In the genomic region with DNA sequence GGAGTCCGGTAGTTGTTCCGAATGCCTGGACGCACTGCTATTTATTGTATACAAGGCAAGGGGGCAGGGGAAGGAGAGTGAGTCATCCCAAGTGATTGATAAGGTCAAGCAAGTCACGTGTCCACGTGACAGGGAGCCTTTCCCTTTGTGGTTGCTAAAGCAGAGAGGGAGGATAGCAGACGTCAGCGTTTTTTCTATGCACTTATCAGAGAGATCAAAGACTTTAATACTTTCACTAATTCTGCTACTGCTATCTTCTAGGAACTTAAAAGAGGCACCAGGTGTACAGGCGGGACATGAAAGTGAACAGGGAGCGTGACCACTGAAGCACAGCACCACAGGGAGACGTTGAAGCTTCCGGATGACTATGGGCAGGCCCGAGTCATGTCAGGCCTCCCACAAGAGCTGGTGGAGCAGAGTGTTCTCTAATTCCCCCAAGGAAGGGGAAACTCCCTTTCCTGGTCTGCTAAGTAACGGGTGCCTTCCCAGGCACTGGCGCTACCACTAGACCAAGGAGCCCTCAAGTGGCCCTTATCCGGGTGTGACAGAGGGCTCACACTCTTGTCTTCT, we compare ENCODE assay signal across 1 cellular context.
A peak's percentile ranks its signal among the peaks of the same experiment; 100 is the strongest.
TF ChIP-seq lines count a peak whose summit lies in the region.
"Not testable (repeated sequence)": the region's sequence is repeated elsewhere in the genome, so short reads cannot be mapped to it uniquely, and the experiment has no call there.

No MANE protein-coding gene starts in this region.

TF ChIP-seq in K562, 482 proteins besides CTCF, POLR2A, EP300 and RAD21 (continues in another document):
- peak; percentile 98 for TF ChIP-seq JUND (IDR thresholded peaks at IDR 0.05; ENCODE audit: borderline replicate concordance, low read depth, low read length)
- TF ChIP-seq JUND (tag; IDR thresholded peaks at IDR 0.05; ENCODE audit: borderline replicate concordance, low read depth, low read length): peak; percentile 98; the same call in 2 of the 3 replicates
- TF ChIP-seq FOXK1 (CRISPR knock-in tag; IDR thresholded peaks at IDR 0.05; ENCODE audit: borderline replicate concordance): 0 out of 2 replicates have a peak, but pooled peaks have one; percentile 47
- TF ChIP-seq FOS (IDR thresholded peaks at IDR 0.05; ENCODE audit: extremely low read depth, insufficient read length): peak; percentile 39
- not testable (repeated sequence) for TF ChIP-seq NR2C2 (CRISPR knock-in tag; IDR thresholded peaks at IDR 0.05)
- peak; percentile 45; the same call in 1 of the 2 replicates for TF ChIP-seq NR2C2 (tag; IDR thresholded peaks at IDR 0.05)
- TF ChIP-seq, protein P1, sequence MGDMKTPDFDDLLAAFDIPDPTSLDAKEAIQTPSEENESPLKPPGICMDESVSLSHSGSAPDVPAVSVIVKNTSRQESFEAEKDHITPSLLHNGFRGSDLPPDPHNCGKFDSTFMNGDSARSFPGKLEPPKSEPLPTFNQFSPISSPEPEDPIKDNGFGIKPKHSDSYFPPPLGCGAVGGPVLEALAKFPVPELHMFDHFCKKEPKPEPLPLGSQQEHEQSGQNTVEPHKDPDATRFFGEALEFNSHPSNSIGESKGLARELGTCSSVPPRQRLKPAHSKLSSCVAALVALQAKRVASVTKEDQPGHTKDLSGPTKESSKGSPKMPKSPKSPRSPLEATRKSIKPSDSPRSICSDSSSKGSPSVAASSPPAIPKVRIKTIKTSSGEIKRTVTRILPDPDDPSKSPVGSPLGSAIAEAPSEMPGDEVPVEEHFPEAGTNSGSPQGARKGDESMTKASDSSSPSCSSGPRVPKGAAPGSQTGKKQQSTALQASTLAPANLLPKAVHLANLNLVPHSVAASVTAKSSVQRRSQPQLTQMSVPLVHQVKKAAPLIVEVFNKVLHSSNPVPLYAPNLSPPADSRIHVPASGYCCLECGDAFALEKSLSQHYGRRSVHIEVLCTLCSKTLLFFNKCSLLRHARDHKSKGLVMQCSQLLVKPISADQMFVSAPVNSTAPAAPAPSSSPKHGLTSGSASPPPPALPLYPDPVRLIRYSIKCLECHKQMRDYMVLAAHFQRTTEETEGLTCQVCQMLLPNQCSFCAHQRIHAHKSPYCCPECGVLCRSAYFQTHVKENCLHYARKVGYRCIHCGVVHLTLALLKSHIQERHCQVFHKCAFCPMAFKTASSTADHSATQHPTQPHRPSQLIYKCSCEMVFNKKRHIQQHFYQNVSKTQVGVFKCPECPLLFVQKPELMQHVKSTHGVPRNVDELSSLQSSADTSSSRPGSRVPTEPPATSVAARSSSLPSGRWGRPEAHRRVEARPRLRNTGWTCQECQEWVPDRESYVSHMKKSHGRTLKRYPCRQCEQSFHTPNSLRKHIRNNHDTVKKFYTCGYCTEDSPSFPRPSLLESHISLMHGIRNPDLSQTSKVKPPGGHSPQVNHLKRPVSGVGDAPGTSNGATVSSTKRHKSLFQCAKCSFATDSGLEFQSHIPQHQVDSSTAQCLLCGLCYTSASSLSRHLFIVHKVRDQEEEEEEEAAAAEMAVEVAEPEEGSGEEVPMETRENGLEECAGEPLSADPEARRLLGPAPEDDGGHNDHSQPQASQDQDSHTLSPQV (IDR thresholded peaks at IDR 0.05): peak; percentile 69
- TF ChIP-seq, protein P2, sequence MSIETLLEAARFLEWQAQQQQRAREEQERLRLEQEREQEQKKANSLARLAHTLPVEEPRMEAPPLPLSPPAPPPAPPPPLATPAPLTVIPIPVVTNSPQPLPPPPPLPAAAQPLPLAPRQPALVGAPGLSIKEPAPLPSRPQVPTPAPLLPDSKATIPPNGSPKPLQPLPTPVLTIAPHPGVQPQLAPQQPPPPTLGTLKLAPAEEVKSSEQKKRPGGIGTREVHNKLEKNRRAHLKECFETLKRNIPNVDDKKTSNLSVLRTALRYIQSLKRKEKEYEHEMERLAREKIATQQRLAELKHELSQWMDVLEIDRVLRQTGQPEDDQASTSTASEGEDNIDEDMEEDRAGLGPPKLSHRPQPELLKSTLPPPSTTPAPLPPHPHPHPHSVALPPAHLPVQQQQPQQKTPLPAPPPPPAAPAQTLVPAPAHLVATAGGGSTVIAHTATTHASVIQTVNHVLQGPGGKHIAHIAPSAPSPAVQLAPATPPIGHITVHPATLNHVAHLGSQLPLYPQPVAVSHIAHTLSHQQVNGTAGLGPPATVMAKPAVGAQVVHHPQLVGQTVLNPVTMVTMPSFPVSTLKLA (conservative IDR thresholded peaks at IDR 0.05): peak; percentile 63 to 76
- TF ChIP-seq, protein P3, sequence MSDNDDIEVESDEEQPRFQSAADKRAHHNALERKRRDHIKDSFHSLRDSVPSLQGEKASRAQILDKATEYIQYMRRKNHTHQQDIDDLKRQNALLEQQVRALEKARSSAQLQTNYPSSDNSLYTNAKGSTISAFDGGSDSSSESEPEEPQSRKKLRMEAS (CRISPR knock-in tag; IDR thresholded peaks at IDR 0.05): peak; percentile 62
- TF ChIP-seq, protein P4, sequence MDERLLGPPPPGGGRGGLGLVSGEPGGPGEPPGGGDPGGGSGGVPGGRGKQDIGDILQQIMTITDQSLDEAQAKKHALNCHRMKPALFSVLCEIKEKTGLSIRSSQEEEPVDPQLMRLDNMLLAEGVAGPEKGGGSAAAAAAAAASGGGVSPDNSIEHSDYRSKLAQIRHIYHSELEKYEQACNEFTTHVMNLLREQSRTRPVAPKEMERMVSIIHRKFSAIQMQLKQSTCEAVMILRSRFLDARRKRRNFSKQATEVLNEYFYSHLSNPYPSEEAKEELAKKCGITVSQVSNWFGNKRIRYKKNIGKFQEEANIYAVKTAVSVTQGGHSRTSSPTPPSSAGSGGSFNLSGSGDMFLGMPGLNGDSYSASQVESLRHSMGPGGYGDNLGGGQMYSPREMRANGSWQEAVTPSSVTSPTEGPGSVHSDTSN (CRISPR knock-in tag; IDR thresholded peaks at IDR 0.05; ENCODE audit: low read depth): peak; percentile 14; the same call in 1 of the 2 replicates
- TF ChIP-seq, protein P4 (tag; conservative IDR thresholded peaks at IDR 0.05; ENCODE audit: low read depth): not testable (repeated sequence)
- TF ChIP-seq, protein P5, sequence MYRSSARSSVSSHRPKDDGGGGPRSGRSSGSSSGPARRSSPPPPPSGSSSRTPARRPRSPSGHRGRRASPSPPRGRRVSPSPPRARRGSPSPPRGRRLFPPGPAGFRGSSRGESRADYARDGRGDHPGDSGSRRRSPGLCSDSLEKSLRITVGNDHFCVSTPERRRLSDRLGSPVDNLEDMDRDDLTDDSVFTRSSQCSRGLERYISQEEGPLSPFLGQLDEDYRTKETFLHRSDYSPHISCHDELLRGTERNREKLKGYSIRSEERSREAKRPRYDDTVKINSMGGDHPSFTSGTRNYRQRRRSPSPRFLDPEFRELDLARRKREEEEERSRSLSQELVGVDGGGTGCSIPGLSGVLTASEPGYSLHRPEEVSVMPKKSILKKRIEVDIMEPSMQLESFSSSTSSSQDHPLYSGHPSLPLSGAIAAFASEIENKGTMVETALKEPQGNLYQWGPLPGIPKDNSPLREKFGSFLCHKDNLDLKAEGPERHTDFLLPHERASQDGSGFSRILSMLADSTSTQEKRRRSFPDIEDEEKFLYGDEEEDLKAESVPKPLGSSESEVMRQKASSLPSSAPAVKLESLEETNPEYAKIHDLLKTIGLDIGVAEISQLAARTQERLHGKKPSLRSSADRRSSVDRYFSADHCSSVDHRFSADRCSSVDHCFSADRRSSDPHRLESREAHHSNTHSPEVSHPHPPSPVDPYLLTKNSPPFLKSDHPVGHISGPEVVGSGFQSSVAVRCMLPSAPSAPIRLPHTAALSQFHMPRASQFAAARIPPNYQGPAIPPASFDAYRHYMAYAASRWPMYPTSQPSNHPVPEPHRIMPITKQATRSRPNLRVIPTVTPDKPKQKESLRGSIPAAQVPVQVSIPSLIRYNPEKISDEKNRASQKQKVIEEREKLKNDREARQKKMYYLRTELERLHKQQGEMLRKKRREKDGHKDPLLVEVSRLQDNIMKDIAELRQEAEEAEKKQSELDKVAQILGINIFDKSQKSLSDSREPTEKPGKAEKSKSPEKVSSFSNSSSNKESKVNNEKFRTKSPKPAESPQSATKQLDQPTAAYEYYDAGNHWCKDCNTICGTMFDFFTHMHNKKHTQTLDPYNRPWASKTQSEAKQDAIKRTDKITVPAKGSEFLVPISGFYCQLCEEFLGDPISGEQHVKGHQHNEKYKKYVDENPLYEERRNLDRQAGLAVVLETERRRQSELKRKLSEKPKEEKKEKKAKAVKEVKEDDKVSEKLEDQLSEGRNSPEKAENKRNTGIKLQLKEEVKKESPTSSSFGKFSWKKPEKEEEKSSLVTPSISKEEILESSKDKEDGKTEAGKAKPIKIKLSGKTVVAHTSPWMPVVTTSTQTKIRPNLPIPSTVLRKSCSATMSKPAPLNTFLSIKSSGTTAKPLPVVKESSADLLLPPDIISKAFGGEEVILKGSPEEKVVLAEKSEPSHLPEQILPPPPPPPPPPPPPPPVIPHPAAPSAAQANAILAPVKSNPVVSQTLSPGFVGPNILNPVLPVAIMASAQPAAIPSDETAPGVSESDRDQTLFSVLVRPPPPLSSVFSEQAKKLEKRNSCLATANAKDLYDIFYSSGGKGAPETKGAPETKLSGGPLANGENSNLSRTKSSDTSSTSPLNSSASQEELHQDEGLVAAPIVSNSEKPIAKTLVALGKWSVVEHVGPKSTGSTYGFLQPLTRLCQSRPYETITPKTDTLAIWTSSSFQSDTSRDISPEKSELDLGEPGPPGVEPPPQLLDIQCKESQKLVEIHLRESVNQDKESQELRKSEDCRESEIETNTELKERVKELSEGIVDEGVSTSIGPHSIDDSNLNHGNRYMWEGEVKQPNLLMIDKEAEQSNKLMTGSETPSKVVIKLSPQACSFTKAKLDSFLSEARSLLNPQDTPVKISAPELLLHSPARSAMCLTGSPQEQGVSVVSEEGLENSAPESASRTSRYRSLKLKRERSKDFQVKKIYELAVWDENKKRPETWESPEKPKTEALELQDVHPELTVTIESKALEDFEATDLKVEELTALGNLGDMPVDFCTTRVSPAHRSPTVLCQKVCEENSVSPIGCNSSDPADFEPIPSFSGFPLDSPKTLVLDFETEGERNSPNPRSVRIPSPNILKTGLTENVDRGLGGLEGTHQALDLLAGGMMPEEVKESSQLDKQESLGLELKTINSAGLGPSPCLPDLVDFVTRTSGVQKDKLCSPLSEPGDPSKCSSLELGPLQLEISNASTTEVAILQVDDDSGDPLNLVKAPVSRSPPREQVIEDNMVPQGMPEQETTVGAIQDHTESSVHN (IDR thresholded peaks at IDR 0.05; ENCODE audit: borderline replicate concordance in 1 of 2, low read depth in 1 of 2): peak in 1 of 2 experiments; percentile 88; a peak in 2 of 4 replicates
- TF ChIP-seq, protein P6, sequence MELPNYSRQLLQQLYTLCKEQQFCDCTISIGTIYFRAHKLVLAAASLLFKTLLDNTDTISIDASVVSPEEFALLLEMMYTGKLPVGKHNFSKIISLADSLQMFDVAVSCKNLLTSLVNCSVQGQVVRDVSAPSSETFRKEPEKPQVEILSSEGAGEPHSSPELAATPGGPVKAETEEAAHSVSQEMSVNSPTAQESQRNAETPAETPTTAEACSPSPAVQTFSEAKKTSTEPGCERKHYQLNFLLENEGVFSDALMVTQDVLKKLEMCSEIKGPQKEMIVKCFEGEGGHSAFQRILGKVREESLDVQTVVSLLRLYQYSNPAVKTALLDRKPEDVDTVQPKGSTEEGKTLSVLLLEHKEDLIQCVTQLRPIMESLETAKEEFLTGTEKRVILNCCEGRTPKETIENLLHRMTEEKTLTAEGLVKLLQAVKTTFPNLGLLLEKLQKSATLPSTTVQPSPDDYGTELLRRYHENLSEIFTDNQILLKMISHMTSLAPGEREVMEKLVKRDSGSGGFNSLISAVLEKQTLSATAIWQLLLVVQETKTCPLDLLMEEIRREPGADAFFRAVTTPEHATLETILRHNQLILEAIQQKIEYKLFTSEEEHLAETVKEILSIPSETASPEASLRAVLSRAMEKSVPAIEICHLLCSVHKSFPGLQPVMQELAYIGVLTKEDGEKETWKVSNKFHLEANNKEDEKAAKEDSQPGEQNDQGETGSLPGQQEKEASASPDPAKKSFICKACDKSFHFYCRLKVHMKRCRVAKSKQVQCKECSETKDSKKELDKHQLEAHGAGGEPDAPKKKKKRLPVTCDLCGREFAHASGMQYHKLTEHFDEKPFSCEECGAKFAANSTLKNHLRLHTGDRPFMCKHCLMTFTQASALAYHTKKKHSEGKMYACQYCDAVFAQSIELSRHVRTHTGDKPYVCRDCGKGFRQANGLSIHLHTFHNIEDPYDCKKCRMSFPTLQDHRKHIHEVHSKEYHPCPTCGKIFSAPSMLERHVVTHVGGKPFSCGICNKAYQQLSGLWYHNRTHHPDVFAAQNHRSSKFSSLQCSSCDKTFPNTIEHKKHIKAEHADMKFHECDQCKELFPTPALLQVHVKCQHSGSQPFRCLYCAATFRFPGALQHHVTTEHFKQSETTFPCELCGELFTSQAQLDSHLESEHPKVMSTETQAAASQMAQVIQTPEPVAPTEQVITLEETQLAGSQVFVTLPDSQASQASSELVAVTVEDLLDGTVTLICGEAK (IDR thresholded peaks at IDR 0.05): 0 out of 2 replicates have a peak, but pooled peaks have one; percentile 22
- TF ChIP-seq, protein P6 (CRISPR knock-in tag; IDR thresholded peaks at IDR 0.05): not testable (repeated sequence)
- peak; percentile 85 for TF ChIP-seq SOX6 (IDR thresholded peaks at IDR 0.05)
